ENCODE assay signal across 24 cellular contexts in genomic region chr10:111240348-111240747, GRCh38.
DNase-seq lines count a peak whose midpoint lies in the region; ATAC-seq, FAIRE-seq and TF ChIP-seq lines count a peak whose summit lies in the region.
"Had no signal": no experiment of that assay in that cellular context is flagged by ENCODE, and none has a peak within 500 bp of the region (broad histone marks: within the 10 kb centered on the region; RNA-seq: fewer than 3 reads in every experiment).

No MANE protein-coding gene starts in this region.

- dilution Hi-C loops in IMR-90 (cut with HindIII; ENCODE audit: low sequenced_read_pairs, unreplicated experiment): no loop called here

- no peak overlapping the region for H4K8ac ChIP-seq in IMR-90 (ENCODE audit: low read depth in 2 of 2, low read length in 2 of 2)

- no peak overlapping the region for H3K14ac ChIP-seq in IMR-90 (replicated peaks; ENCODE audit: low read depth, low read length)

- WGBS in HepG2 (ENCODE audit: low lambda C conversion rate): 0% methylated on average over 1 of the region's 1 CpG
- 90% methylated on average over 1 of the region's 1 CpG for WGBS in right lobe of liver (ENCODE audit: insufficient coverage, low coverage, low lambda C conversion rate, missing lambda C conversion rate)
- no CpG with 5 or more reads among the region's 1 CpG for WGBS in IMR-90 (ENCODE audit: extremely low coverage in 2 of 2, insufficient read length in 1 of 2), 2 experiments

- CTCF ChIA-PET in HepG2 (lab: Yijun Ruan, JAX; ENCODE audit: low intra/inter-chr PET ratio, low total read pairs) (no interaction called here), IMR-90 (lab: Yijun Ruan, JAX) (no interaction called here)

- H2AFZ ChIP-seq in HepG2 (ENCODE audit: low read length) (no peak overlapping the region), IMR-90 (replicated peaks; ENCODE audit: low read length, poor library complexity) (no peak overlapping the region)

- FAIRE-seq in HepG2 (lab: Jason Lieb, UNC): no peak
- FAIRE-seq: A204.1, GM12878, GM12892, GM18507 had no signal

- intact Hi-C loops in HepG2 (cut with micrococcal nuclease; ENCODE audit: unreplicated experiment): no loop called here
- intact Hi-C loops in right lobe of liver (cut with DNase I): no loop called here
- intact Hi-C loops in IMR-90 (cut with micrococcal nuclease): no loop called here

- H3K9me1 ChIP-seq in IMR-90 (ENCODE audit: insufficient read depth, low read length): no peaks in the 10 kb centered on the region

- no peak for TF ChIP-seq EP300 in HepG2 (IDR thresholded peaks at IDR 0.05; ENCODE audit: low read depth in 2 of 2, low read length in 2 of 2)
- TF ChIP-seq EP300 in HepG2 (CRISPR knock-in tag; IDR thresholded peaks at IDR 0.05; ENCODE audit: borderline replicate concordance): no peak

- H3K4me3 ChIP-seq in HepG2 (replicated peaks in 1 of 3; ENCODE audit: insufficient read depth in 1 of 3, low read depth in 2 of 3, low read length in 3 of 3) (no peak overlapping the region), right lobe of liver (no peak overlapping the region), IMR-90 (ENCODE audit: insufficient read depth, low read depth, low read length) (no peak overlapping the region)
- H3K4me3 ChIP-seq: BLaER1 treated with 17β-estradiol and CSF1 and Interleukin-3, amounts not matched to agents 10 nM and 100 nM; GM12878 had no signal

- no peak overlapping the region for H2BK15ac ChIP-seq in IMR-90 (ENCODE audit: low read depth, low read length)

- H3K23ac ChIP-seq in IMR-90 (ENCODE audit: low read depth, low read length): no peak overlapping the region

- no peak for TF ChIP-seq POLR2A in HepG2 (IDR thresholded peaks at IDR 0.05; ENCODE audit: insufficient read depth in 1 of 2, low read depth in 2 of 2, low read length in 2 of 2)
- TF ChIP-seq POLR2A in right lobe of liver (IDR thresholded peaks at IDR 0.05): no peak
- no peak for TF ChIP-seq POLR2A in IMR-90 (IDR thresholded peaks at IDR 0.05; ENCODE audit: low read depth, low read length)

- no peak for TF ChIP-seq CTCF in HepG2 (CRISPR knock-in tag; IDR thresholded peaks at IDR 0.05)
- no peak for TF ChIP-seq CTCF in right lobe of liver (IDR thresholded peaks at IDR 0.05)
- no peak for TF ChIP-seq CTCF in IMR-90 (conservative IDR thresholded peaks at IDR 0.05; ENCODE audit: low read depth, low read length)

- BruUV-seq in HepG2 (replicated peaks; lab: Mats Ljungman, UMichigan): no TSS peak
- BruUV-seq in IMR-90 (replicated peaks; lab: Mats Ljungman, UMichigan): no TSS peak

- H2BK20ac ChIP-seq in IMR-90 (ENCODE audit: low read depth, low read length): no peak overlapping the region

- H3K18ac ChIP-seq in IMR-90 (ENCODE audit: low read depth, low read length): no peak overlapping the region

- H4K91ac ChIP-seq in IMR-90 (ENCODE audit: insufficient read depth, low read depth, low read length): no peak overlapping the region

- H3K27ac ChIP-seq in HepG2 (ENCODE audit: extremely low read length, insufficient read depth, low read length): no peak overlapping the region
- no peak overlapping the region for H3K27ac ChIP-seq in right lobe of liver
- no peak overlapping the region for H3K27ac ChIP-seq in IMR-90 (ENCODE audit: insufficient read depth, low read length)
- H3K27ac ChIP-seq: BLaER1 treated with 17β-estradiol and CSF1 and Interleukin-3, amounts not matched to agents 10 nM and 100 nM; C4-2B had no signal

- no peaks in the 10 kb centered on the region for H3K27me3 ChIP-seq in HepG2 (ENCODE audit: control insufficient read depth in 1 of 2, insufficient read depth in 2 of 2, low read length in 2 of 2)
- no peaks in the 10 kb centered on the region for H3K27me3 ChIP-seq in right lobe of liver
- no peaks in the 10 kb centered on the region for H3K27me3 ChIP-seq in IMR-90 (ENCODE audit: control insufficient read depth, insufficient read depth, low read length)
- H3K27me3 ChIP-seq: BLaER1 treated with 17β-estradiol and CSF1 and Interleukin-3, amounts not matched to agents 10 nM and 100 nM had no signal

- no peak overlapping the region for H3K4ac ChIP-seq in IMR-90 (ENCODE audit: low read depth, low read length)

- DNase-seq in HepG2 (ENCODE audit: low spot score): no peak
- DNase-seq in right lobe of liver: no peak
- DNase-seq in IMR-90: no peak
- DNase-seq in CD1c-positive myeloid dendritic cell (ENCODE audit: extremely low spot score): no peak
- DNase-seq: 8988T; AML-193; CD4-positive, alpha-beta memory T cell; CD4-positive, CD25-positive, alpha-beta regulatory T cell; CD8-positive, alpha-beta memory T cell; COR-L47; DMS 273 treated with DMSO at 0.1 percent for 48 hours; DMS153; DMS53; DMS79; DND-41; EL; GDM1 had no signal

- H4K5ac ChIP-seq in IMR-90 (ENCODE audit: low read depth, low read length): no peak overlapping the region

- no peaks in the 10 kb centered on the region for H3K36me3 ChIP-seq in HepG2 (replicated peaks in 1 of 2; ENCODE audit: control insufficient read depth in 1 of 2, insufficient read depth in 2 of 2, low read length in 2 of 2)
- no peaks in the 10 kb centered on the region for H3K36me3 ChIP-seq in right lobe of liver
- no peaks in the 10 kb centered on the region for H3K36me3 ChIP-seq in IMR-90 (ENCODE audit: control insufficient read depth, insufficient read depth, low read length)
- H3K36me3 ChIP-seq: BLaER1 treated with 17β-estradiol and CSF1 and Interleukin-3, amounts not matched to agents 10 nM and 100 nM had no signal

- H2AK9ac ChIP-seq in IMR-90 (replicated peaks; ENCODE audit: low read depth, low read length, poor library complexity): no peak overlapping the region

- no peaks in the 10 kb centered on the region for H3K4me1 ChIP-seq in HepG2 (ENCODE audit: insufficient read depth, low read length)
- H3K4me1 ChIP-seq in right lobe of liver: no peaks in the 10 kb centered on the region
- H3K4me1 ChIP-seq in IMR-90 (ENCODE audit: control insufficient read depth, insufficient read depth, low read length): no peaks in the 10 kb centered on the region

- POLR2A ChIA-PET in HepG2 (lab: Yijun Ruan, JAX) (no interaction called here), IMR-90 (lab: Charles Lee; ENCODE audit: unreplicated experiment) (no interaction called here)

- H2BK120ac ChIP-seq in IMR-90 (ENCODE audit: low read depth, low read length): no peak overlapping the region

- ATAC-seq in HepG2 (no peak), right lobe of liver (no peak), IMR-90 (ENCODE audit: low read depth) (no peak), HG03039 (IDR thresholded peaks at IDR 0.05; ENCODE audit: unreplicated experiment) (no peak)
- ATAC-seq: GM12878 had no signal

- H3K79me1 ChIP-seq in IMR-90 (ENCODE audit: low read depth in 1 of 2, low read length in 2 of 2): no peaks in the 10 kb centered on the region

- no peak overlapping the region for H3K56ac ChIP-seq in IMR-90 (ENCODE audit: extremely low read depth, insufficient read depth, low read length)

- no peak overlapping the region for H2BK5ac ChIP-seq in IMR-90 (ENCODE audit: low read depth, low read length, poor library complexity, severe bottlenecking)

- H3K9ac ChIP-seq in HepG2 (ENCODE audit: insufficient read depth, low read depth, low read length) (no peak overlapping the region), IMR-90 (ENCODE audit: low read depth, low read length) (no peak overlapping the region)
- H3K9ac ChIP-seq: BLaER1 treated with 17β-estradiol and CSF1 and Interleukin-3, amounts not matched to agents 10 nM and 100 nM had no signal

- TF ChIP-seq RAD21 in HepG2 (CRISPR knock-in tag; IDR thresholded peaks at IDR 0.05): no peak
- no peak for TF ChIP-seq RAD21 in IMR-90 (IDR thresholded peaks at IDR 0.05; ENCODE audit: low read length)

- H3K9me3 ChIP-seq in HepG2 (ENCODE audit: low read length) (no peaks in the 10 kb centered on the region), right lobe of liver (no peaks in the 10 kb centered on the region), IMR-90 (ENCODE audit: control insufficient read depth, insufficient read depth, low read length) (peaks cover 8% of the 10 kb centered on the region; the same call in 1 of the 2 replicates)
- H3K9me3 ChIP-seq: BLaER1 treated with 17β-estradiol and CSF1 and Interleukin-3, amounts not matched to agents 10 nM and 100 nM had no signal

- no peak overlapping the region for H2AK5ac ChIP-seq in IMR-90 (ENCODE audit: low read depth, low read length)

- in situ Hi-C loops in HepG2 (cut with HindIII; ENCODE audit: extremely low pct_ligation_motif_present, low pct_unique_long_range_greater_than_20kb): no loop called here
- in situ Hi-C loops in IMR-90 (cut with MboI; ENCODE audit: low sequenced_read_pairs): no loop called here

- no peaks in the 10 kb centered on the region for H3K79me2 ChIP-seq in HepG2 (ENCODE audit: insufficient read depth, low read length)

- H4K20me1 ChIP-seq in HepG2 (ENCODE audit: insufficient read depth, low read length) (no peaks in the 10 kb centered on the region), IMR-90 (ENCODE audit: insufficient read depth, low read length) (no peaks in the 10 kb centered on the region)
- H4K20me1 ChIP-seq: BLaER1 treated with 17β-estradiol and CSF1 and Interleukin-3, amounts not matched to agents 10 nM and 100 nM had no signal

- no peak overlapping the region for H3K4me2 ChIP-seq in HepG2 (ENCODE audit: low read depth, low read length)
- no peak overlapping the region for H3K4me2 ChIP-seq in IMR-90 (ENCODE audit: low read depth, low read length)
- H3K4me2 ChIP-seq: BLaER1 treated with 17β-estradiol and CSF1 and Interleukin-3, amounts not matched to agents 10 nM and 100 nM had no signal

TF ChIP-seq in HepG2, 621 proteins besides CTCF, POLR2A, EP300 and RAD21 (continues in another document):
- TF ChIP-seq FIP1L1 (IDR thresholded peaks at IDR 0.05; ENCODE audit: borderline replicate concordance, insufficient read depth, low read depth, low read length): no peak
- TF ChIP-seq ZKSCAN5 (CRISPR knock-in tag; IDR thresholded peaks at IDR 0.05): no peak
- no peak for TF ChIP-seq FLYWCH1 (CRISPR knock-in tag; IDR thresholded peaks at IDR 0.05)
- no peak for TF ChIP-seq ZNF678 (CRISPR knock-in tag; IDR thresholded peaks at IDR 0.05)
- TF ChIP-seq U2AF1 (optimal IDR thresholded peaks at IDR 0.05; ENCODE audit: low read depth, low read length): no peak
- no peak for TF ChIP-seq ZNF879 (CRISPR knock-in tag; IDR thresholded peaks at IDR 0.05)
- TF ChIP-seq ARNT2 (CRISPR knock-in tag; IDR thresholded peaks at IDR 0.05; ENCODE audit: low read depth): no peak
- TF ChIP-seq MAFF (IDR thresholded peaks at IDR 0.05; ENCODE audit: low read depth, low read length): peak; percentile 67

TF ChIP-seq in IMR-90, 13 proteins besides CTCF, POLR2A, EP300 and RAD21:
- TF ChIP-seq CHD1 (IDR thresholded peaks at IDR 0.05; ENCODE audit: low read depth, low read length) (no peak), MAFK (IDR thresholded peaks at IDR 0.05; ENCODE audit: low read depth, low read length) (peak; percentile 48)
